Comparison of ENCODE assay signal across 26 cellular contexts in the genomic region with DNA sequence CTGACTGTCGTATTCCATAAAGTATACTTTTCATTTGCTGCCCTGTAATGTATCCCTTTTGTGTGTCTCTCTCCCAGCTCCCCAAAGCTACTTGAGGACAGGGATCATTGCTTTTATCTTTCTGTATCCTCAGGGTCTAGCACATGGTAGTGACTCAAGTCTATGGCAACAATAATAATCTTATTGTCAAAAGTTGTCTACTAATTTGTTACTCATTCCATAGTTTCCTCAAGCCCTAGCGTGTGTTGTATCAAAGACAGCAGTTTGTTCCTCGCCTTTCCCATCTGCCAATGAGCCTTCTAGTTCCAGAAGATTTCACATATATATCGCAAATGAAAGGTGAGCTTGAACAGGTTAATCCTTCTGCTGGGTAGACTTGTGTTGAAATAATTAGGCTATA.
"Had no signal": no experiment of that assay in that cellular context is flagged by ENCODE, and none has a peak within 500 bp of the region (broad histone marks: within the 10 kb centered on the region; RNA-seq: fewer than 3 reads in every experiment).

No MANE protein-coding gene starts in this region.

- H3K9ac ChIP-seq: neural progenitor cell had no signal

- H3K4me3 ChIP-seq: coronary artery, esophagus muscularis mucosa, left lung, neural progenitor cell, prostate gland, right atrium auricular region, smooth muscle cell, suprapubic skin, transverse colon, upper lobe of right lung, uterus had no signal

- ATAC-seq: effector memory CD8-positive, alpha-beta T cell; left cardiac atrium; left lung; naive thymus-derived CD4-positive, alpha-beta T cell; sciatic nerve; stimulated activated naive CD8-positive, alpha-beta T cell treated with anti-CD3 and anti-CD28 coated beads, Interleukin-15, amount 100 ng/mL, for 72 hours; upper lobe of right lung had no signal

- H3K9me3 Mint-ChIP-seq: effector memory CD8-positive, alpha-beta T cell; nephron; neural progenitor cell; stimulated activated naive CD8-positive, alpha-beta T cell treated with anti-CD3 and anti-CD28 coated beads, Interleukin-15, amount 100 ng/mL, for 72 hours had no signal

- H3K27me3 ChIP-seq: esophagus muscularis mucosa, left lung, neural progenitor cell, right atrium auricular region, suprapubic skin, transverse colon, upper lobe of right lung, uterus had no signal

- H3K27ac Mint-ChIP-seq: effector memory CD8-positive, alpha-beta T cell; naive thymus-derived CD4-positive, alpha-beta T cell; nephron; neural progenitor cell; stimulated activated naive CD8-positive, alpha-beta T cell treated with anti-CD3 and anti-CD28 coated beads, Interleukin-15, amount 100 ng/mL, for 72 hours had no signal

- H3K27ac ChIP-seq: esophagus muscularis mucosa, left lung, neural progenitor cell, prostate gland, right atrium auricular region, suprapubic skin, transverse colon, upper lobe of right lung had no signal

- H3K4me1 ChIP-seq: neural progenitor cell, right atrium auricular region, transverse colon had no signal

- H3K9me3 ChIP-seq: esophagus muscularis mucosa, left lung, prostate gland, right atrium auricular region, suprapubic skin, transverse colon, upper lobe of right lung, uterus had no signal

- H3K4me3 Mint-ChIP-seq: effector memory CD8-positive, alpha-beta T cell; naive thymus-derived CD4-positive, alpha-beta T cell; nephron; neural progenitor cell; stimulated activated naive CD8-positive, alpha-beta T cell treated with anti-CD3 and anti-CD28 coated beads, Interleukin-15, amount 100 ng/mL, for 72 hours had no signal

- DNase-seq: effector memory CD8-positive, alpha-beta T cell; head of caudate nucleus; left cardiac atrium; left lung; mesendoderm; midbrain; naive thymus-derived CD4-positive, alpha-beta T cell; nucleus accumbens; stimulated activated CD4-positive, alpha-beta T cell treated with anti-CD3 and anti-CD28 coated beads, Interleukin-12 subunit alpha, Interleukin-12 subunit beta, amount 100 ng/mL, for 4 hours; stimulated activated CD4-positive, alpha-beta T cell treated with anti-CD3 and anti-CD28 coated beads, Interleukin-1b, Interleukin-23, amount 100 ng/mL, for 48 hours; stimulated activated CD4-positive, alpha-beta T cell treated with anti-CD3 and anti-CD28 coated beads, Interleukin-4, amount 100 ng/mL, for 1 hour; stimulated activated CD8-positive, alpha-beta memory T cell treated with anti-CD3 and anti-CD28 coated beads, Interleukin-4, amount 100 ng/mL, for 48 hours; stimulated activated naive CD4-positive, alpha-beta T cell; stimulated activated naive CD8-positive, alpha-beta T cell treated with anti-CD3 and anti-CD28 coated beads, Interleukin-15, amount 100 ng/mL, for 72 hours; transverse colon; upper lobe of right lung; uterus had no signal

- H3K36me3 ChIP-seq: esophagus muscularis mucosa, left lung, neural progenitor cell, prostate gland, right atrium auricular region, suprapubic skin, transverse colon, upper lobe of right lung, uterus had no signal

- H3K36me3 Mint-ChIP-seq: naive thymus-derived CD4-positive, alpha-beta T cell; neural progenitor cell had no signal

- H2AFZ ChIP-seq: neural progenitor cell had no signal

- H3K4me2 ChIP-seq: neural progenitor cell, smooth muscle cell had no signal
